ENCODE assay signal across 24 cellular contexts in the genomic region with DNA sequence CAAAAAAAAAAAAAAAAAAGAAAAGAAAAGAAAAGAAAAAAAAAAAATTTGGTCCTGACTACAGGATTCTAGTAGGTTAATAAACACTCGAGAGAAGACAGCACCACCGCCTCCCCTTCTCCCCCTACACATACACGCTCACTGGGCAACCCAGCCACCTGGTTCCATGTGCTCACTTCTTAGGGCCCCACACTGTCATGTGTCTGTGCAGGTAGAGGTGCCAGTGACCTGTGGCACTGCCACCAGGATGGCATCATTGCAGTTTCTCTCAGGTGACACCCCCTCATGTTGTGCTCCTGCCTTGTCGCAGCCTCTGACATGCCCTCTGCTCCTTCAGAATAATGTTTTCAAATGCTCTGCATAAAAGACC. TPM values are rescaled to one million over a fixed set of nuclear protein-coding genes. Genes with fewer than 3 reads are reported as not detected.
"Had no signal": no experiment of that assay in that cellular context is flagged by ENCODE, and none has a peak within 500 bp of the region (broad histone marks: within the 10 kb centered on the region; RNA-seq: fewer than 3 reads in every experiment).

No MANE protein-coding gene starts in this region.

- H3K36me3 ChIP-seq: adrenal gland, left ventricle myocardium inferior, tibial nerve, WERI-Rb-1 had no signal

- H3K9me3 Mint-ChIP-seq: activated T-helper 1 cell treated with anti-CD3 and anti-CD28 coated beads, Interleukin-12 subunit alpha, Interleukin-12 subunit beta, Interleukin-2, Interleukin-4 antibody, amounts not matched to agents 30 ng/mL and 10 ng/mL and 1 ng/mL, durations not matched to agents 14 hours and 24 hours and 36 hours; dendritic cell treated with granulocyte-macrophage colony-stimulating factor and Interleukin-4, amounts not matched to agents 40 ng/mL and 50 ng/mL, for 4 days; natural killer cell; stimulated activated naive CD8-positive, alpha-beta T cell treated with anti-CD3 and anti-CD28 coated beads, Interleukin-15, Interleukin-2, amounts not matched to agents 100 ng/mL and 50 ng/mL, for 24 hours had no signal

- H3K27ac Mint-ChIP-seq: activated CD8-positive, alpha-beta T cell treated with anti-CD3 and anti-CD28 coated beads, Interleukin-2, amount 10 ng/mL, durations not matched to agents 7 days and 5 days; activated naive CD8-positive, alpha-beta T cell; activated T-helper 1 cell treated with anti-CD3 and anti-CD28 coated beads, Interleukin-12 subunit alpha, Interleukin-12 subunit beta, Interleukin-2, Interleukin-4 antibody, amounts not matched to agents 30 ng/mL and 10 ng/mL and 1 ng/mL, durations not matched to agents 14 hours and 24 hours and 36 hours; dendritic cell treated with granulocyte-macrophage colony-stimulating factor and Interleukin-4, amounts not matched to agents 40 ng/mL and 50 ng/mL, for 4 days; natural killer cell; stimulated activated naive CD8-positive, alpha-beta T cell treated with anti-CD3 and anti-CD28 coated beads, Interleukin-15, Interleukin-2, amounts not matched to agents 100 ng/mL and 50 ng/mL, for 24 hours had no signal

- H3K9ac ChIP-seq: parathyroid adenoma had no signal

- H3K27me3 ChIP-seq: adrenal gland, tibial nerve had no signal

- DNase-seq: activated CD4-positive, alpha-beta T cell treated with anti-CD3 and anti-CD28 coated beads for 1 hour; activated CD4-positive, alpha-beta T cell treated with anti-CD3 and anti-CD28 coated beads, Interleukin-2, amount 50 U/mL, for 1 hour; activated CD8-positive, alpha-beta T cell treated with anti-CD3 and anti-CD28 coated beads, Interleukin-2, amount 10 ng/mL, durations not matched to agents 7 days and 5 days; effector CD8-positive, alpha-beta T cell; erythroblast; foreskin fibroblast; left ventricle myocardium inferior; mammary epithelial cell; midbrain; natural killer cell; stimulated activated CD4-positive, alpha-beta T cell treated with anti-CD3 and anti-CD28 coated beads, Interleukin-12 subunit alpha, Interleukin-12 subunit beta, amount 100 ng/mL, for 4 hours; stimulated activated CD4-positive, alpha-beta T cell treated with anti-CD3 and anti-CD28 coated beads, Interleukin-4, amount 100 ng/mL, for 4 hours; T-helper 1 cell; WERI-Rb-1 had no signal

- H3K36me3 Mint-ChIP-seq: natural killer cell had no signal

- H3K9me3 ChIP-seq: adrenal gland, left ventricle myocardium inferior, tibial nerve had no signal

- H3K27ac ChIP-seq: adrenal gland, left ventricle myocardium inferior, parathyroid adenoma, tibial nerve, WERI-Rb-1 had no signal

- H2AFZ ChIP-seq: parathyroid adenoma had no signal

- H3K4me3 ChIP-seq: adrenal gland, left ventricle myocardium inferior, tibial nerve had no signal

- ATAC-seq: activated CD8-positive, alpha-beta T cell treated with anti-CD3 and anti-CD28 coated beads, Interleukin-2, amount 10 ng/mL, durations not matched to agents 7 days and 5 days; natural killer cell had no signal

RNA-seq across cellular contexts. Expression of a gene that starts 39.7 kb away (rescaled TPM):
- total RNA-seq: activated CD8-positive, alpha-beta T cell treated with anti-CD3 and anti-CD28 coated beads, Interleukin-2, amount 10 ng/mL, durations not matched to agents 7 days and 5 days; activated T-helper 1 cell treated with anti-CD3 and anti-CD28 coated beads, Interleukin-12 subunit alpha, Interleukin-12 subunit beta, Interleukin-2, Interleukin-4 antibody, amounts not matched to agents 30 ng/mL and 10 ng/mL and 1 ng/mL, durations not matched to agents 14 hours and 24 hours and 36 hours; fibroblast of lung; left ventricle myocardium inferior; natural killer cell; pulmonary artery endothelial cell; right cardiac atrium; tibial nerve had no signal
- polyA plus RNA-seq: right cardiac atrium had no signal
